ENCODE assay signal across 1 cellular context in the genomic region with DNA sequence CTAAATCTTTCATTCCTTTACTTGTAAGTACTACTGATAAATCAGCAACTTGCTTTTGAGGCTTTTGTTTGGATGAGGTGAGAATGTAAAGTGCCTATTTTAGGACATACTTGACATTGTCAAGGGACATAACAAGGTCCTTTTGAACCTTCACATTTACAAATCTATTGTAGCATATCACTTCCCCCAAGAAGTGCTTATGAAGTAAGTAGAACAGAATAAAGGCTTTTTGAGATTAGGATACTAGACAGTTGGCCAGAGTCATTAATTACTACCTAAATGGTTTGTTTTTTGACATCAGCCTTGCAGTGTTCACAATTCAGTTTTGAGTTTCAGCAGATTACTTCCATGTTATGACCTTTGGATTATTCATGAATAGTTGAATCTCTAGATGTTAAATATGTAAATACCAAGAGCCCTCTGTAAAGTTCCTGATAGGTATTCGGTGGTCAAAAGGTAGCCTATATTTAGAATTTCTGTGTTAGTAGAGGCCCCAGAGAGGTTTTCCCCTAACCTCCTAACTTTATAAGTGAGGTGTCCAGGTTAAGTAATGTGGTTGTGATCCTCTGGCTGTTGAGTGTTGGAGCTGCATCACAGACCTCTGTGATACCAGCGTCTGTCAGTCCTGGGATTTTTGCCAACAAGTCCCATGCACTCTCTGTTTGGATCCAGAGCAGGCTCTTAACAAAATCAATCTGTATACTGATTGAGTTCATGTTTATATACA.
TF ChIP-seq lines count a peak whose summit lies in the region.

No MANE protein-coding gene starts in this region.

TF ChIP-seq in HepG2, 621 proteins besides CTCF, POLR2A, EP300 and RAD21 (continued from another document):
- TF ChIP-seq, protein P1, sequence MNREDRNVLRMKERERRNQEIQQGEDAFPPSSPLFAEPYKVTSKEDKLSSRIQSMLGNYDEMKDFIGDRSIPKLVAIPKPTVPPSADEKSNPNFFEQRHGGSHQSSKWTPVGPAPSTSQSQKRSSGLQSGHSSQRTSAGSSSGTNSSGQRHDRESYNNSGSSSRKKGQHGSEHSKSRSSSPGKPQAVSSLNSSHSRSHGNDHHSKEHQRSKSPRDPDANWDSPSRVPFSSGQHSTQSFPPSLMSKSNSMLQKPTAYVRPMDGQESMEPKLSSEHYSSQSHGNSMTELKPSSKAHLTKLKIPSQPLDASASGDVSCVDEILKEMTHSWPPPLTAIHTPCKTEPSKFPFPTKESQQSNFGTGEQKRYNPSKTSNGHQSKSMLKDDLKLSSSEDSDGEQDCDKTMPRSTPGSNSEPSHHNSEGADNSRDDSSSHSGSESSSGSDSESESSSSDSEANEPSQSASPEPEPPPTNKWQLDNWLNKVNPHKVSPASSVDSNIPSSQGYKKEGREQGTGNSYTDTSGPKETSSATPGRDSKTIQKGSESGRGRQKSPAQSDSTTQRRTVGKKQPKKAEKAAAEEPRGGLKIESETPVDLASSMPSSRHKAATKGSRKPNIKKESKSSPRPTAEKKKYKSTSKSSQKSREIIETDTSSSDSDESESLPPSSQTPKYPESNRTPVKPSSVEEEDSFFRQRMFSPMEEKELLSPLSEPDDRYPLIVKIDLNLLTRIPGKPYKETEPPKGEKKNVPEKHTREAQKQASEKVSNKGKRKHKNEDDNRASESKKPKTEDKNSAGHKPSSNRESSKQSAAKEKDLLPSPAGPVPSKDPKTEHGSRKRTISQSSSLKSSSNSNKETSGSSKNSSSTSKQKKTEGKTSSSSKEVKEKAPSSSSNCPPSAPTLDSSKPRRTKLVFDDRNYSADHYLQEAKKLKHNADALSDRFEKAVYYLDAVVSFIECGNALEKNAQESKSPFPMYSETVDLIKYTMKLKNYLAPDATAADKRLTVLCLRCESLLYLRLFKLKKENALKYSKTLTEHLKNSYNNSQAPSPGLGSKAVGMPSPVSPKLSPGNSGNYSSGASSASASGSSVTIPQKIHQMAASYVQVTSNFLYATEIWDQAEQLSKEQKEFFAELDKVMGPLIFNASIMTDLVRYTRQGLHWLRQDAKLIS (CRISPR knock-in tag; IDR thresholded peaks at IDR 0.05): no peak
- TF ChIP-seq HDAC2 (CRISPR knock-in tag; IDR thresholded peaks at IDR 0.05) (no peak), KDM5B (CRISPR knock-in tag; IDR thresholded peaks at IDR 0.05; ENCODE audit: borderline replicate concordance) (no peak), POLR2G (IDR thresholded peaks at IDR 0.05; ENCODE audit: low read depth, low read length) (no peak), ZZZ3 (CRISPR knock-in tag; IDR thresholded peaks at IDR 0.05; ENCODE audit: borderline replicate concordance) (no peak), DNMT3B (CRISPR knock-in tag; conservative IDR thresholded peaks at IDR 0.05) (no peak), ZNF7 (CRISPR knock-in tag; IDR thresholded peaks at IDR 0.05) (no peak)
- TF ChIP-seq, protein P2, sequence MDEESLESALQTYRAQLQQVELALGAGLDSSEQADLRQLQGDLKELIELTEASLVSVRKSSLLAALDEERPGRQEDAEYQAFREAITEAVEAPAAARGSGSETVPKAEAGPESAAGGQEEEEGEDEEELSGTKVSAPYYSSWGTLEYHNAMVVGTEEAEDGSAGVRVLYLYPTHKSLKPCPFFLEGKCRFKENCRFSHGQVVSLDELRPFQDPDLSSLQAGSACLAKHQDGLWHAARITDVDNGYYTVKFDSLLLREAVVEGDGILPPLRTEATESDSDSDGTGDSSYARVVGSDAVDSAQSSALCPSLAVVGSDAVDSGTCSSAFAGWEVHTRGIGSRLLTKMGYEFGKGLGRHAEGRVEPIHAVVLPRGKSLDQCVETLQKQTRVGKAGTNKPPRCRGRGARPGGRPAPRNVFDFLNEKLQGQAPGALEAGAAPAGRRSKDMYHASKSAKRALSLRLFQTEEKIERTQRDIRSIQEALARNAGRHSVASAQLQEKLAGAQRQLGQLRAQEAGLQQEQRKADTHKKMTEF (CRISPR knock-in tag; IDR thresholded peaks at IDR 0.05): no peak
